Comparison of ENCODE assay signal across 10 cellular contexts in the genomic region with DNA sequence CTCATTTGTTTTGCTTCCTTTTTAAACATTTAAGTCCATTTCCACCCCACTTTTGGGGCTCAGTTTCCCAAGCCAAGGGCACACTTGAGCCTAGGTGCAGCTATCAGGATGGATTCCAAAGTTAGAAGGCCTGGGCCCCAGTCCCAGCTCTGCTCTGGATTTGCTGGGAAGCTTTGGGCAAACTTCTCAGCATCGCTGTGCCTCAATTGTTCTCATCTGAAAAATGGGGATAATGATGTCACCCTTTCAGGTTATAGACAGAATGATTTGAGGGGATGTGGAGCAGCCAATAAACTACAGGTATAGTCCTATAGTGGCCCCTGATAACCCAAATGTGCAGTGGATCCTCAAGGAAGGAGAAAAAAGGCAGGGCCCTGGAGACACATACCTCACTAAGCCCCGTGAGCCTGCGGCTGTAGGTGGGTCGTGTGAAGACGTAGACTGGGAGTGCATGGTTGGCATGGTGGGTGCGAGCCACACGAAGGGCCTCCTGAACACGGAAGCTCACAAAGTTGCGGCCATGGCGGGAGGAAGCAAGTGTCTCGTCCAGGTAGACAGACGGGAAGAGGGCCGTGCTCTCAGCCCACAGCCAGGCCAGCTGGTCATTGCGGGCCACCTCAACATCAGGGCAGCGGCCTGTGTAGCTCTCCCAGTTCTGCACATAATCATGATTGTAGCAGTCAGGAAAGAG. TPM values are rescaled to one million over a fixed set of nuclear protein-coding genes. Genes with fewer than 3 reads are reported as not detected.
A peak's percentile ranks its signal among the peaks of the same experiment; 100 is the strongest.
DNase-seq lines count a peak whose midpoint lies in the region; ATAC-seq lines count a peak whose summit lies in the region.
"Had no signal": no experiment of that assay in that cellular context is flagged by ENCODE, and none has a peak within 500 bp of the region (broad histone marks: within the 10 kb centered on the region; RNA-seq: fewer than 3 reads in every experiment).

No MANE protein-coding gene starts in this region.

- H4K91ac ChIP-seq in mesenchymal stem cell (ENCODE audit: low read length) = no peak overlapping the region

- H2BK12ac ChIP-seq in mesenchymal stem cell (ENCODE audit: low read length in 2 of 2) = no peak overlapping the region

- H3K4me1 ChIP-seq in mesenchymal stem cell (ENCODE audit: control insufficient read depth, insufficient read depth, low read depth, low read length) = peaks cover 58% of the 10 kb centered on the region
- H3K4me1 ChIP-seq in subcutaneous abdominal adipose tissue (ENCODE audit: control insufficient read depth in 5 of 5, insufficient read depth in 5 of 5, low read length in 5 of 5) = peaks cover 28 to 84% (median 73%) of the 10 kb centered on the region in 5 donors

- H3K23ac ChIP-seq in mesenchymal stem cell (ENCODE audit: low read length in 2 of 2) = no peak overlapping the region

- H3K4me3 Mint-ChIP-seq in activated CD8-positive, alpha-beta memory T cell treated with anti-CD3 and anti-CD28 coated beads, Interleukin-2, amount 10 ng/mL, durations not matched to agents 7 days and 5 days = no peak overlapping the region
- H3K4me3 Mint-ChIP-seq in activated T-helper 2 cell treated with anti-CD3 and anti-CD28 coated beads, Interferon-gamma antibody, Interleukin-2, Interleukin-4, amounts not matched to agents 10 μg/mL and 5 μg/mL and 100 μg/mL, durations not matched to agents 14 hours and 24 hours and 36 hours (ENCODE audit: low read depth) = peak overlapping the region; percentile 37

- peaks cover 47 to 58% of the 10 kb centered on the region in 2 experiments for H3K36me3 ChIP-seq in mesenchymal stem cell (ENCODE audit: control insufficient read depth in 1 of 2, insufficient read depth in 2 of 2, low read depth in 1 of 2, low read length in 2 of 2)
- peaks cover 0 to 54% (median 49%) of the 10 kb centered on the region in 5 donors for H3K36me3 ChIP-seq in subcutaneous abdominal adipose tissue (ENCODE audit: control insufficient read depth in 5 of 5, insufficient read depth in 5 of 5, low read length in 5 of 5)
- H3K36me3 ChIP-seq: prostate gland had no signal

- no peaks in the 10 kb centered on the region for H3K27me3 ChIP-seq in mesenchymal stem cell (ENCODE audit: control insufficient read depth in 1 of 2, insufficient read depth in 1 of 2, low read length in 2 of 2)
- no peaks in the 10 kb centered on the region for H3K27me3 ChIP-seq in subcutaneous abdominal adipose tissue (ENCODE audit: control insufficient read depth in 5 of 5, insufficient read depth in 4 of 5, low read length in 5 of 5)

- no peaks in the 10 kb centered on the region for H3K27me3 Mint-ChIP-seq in activated CD8-positive, alpha-beta memory T cell treated with anti-CD3 and anti-CD28 coated beads, Interleukin-2, amount 10 ng/mL, durations not matched to agents 7 days and 5 days
- no peaks in the 10 kb centered on the region for H3K27me3 Mint-ChIP-seq in activated T-helper 2 cell treated with anti-CD3 and anti-CD28 coated beads, Interferon-gamma antibody, Interleukin-2, Interleukin-4, amounts not matched to agents 10 μg/mL and 5 μg/mL and 100 μg/mL, durations not matched to agents 14 hours and 24 hours and 36 hours (ENCODE audit: low read depth)
- H3K27me3 Mint-ChIP-seq: activated naive CD8-positive, alpha-beta T cell treated with anti-CD3 and anti-CD28 coated beads for 36 hours had no signal

- H3K9me3 ChIP-seq in mesenchymal stem cell (ENCODE audit: control insufficient read depth, low read length) (no peaks in the 10 kb centered on the region), subcutaneous abdominal adipose tissue (ENCODE audit: control insufficient read depth in 5 of 5, low read length in 5 of 5) (no peaks in the 10 kb centered on the region)
- H3K9me3 ChIP-seq: prostate gland had no signal

- no peak overlapping the region for H2AK5ac ChIP-seq in mesenchymal stem cell (ENCODE audit: low read length, severe bottlenecking)

- H3K27ac Mint-ChIP-seq in activated CD8-positive, alpha-beta memory T cell treated with anti-CD3 and anti-CD28 coated beads, Interleukin-2, amount 10 ng/mL, durations not matched to agents 7 days and 5 days = no peak overlapping the region
- no peak overlapping the region for H3K27ac Mint-ChIP-seq in activated T-helper 2 cell treated with anti-CD3 and anti-CD28 coated beads, Interferon-gamma antibody, Interleukin-2, Interleukin-4, amounts not matched to agents 10 μg/mL and 5 μg/mL and 100 μg/mL, durations not matched to agents 14 hours and 24 hours and 36 hours
- H3K27ac Mint-ChIP-seq: activated naive CD8-positive, alpha-beta T cell treated with anti-CD3 and anti-CD28 coated beads for 36 hours had no signal

- H2BK15ac ChIP-seq in mesenchymal stem cell (ENCODE audit: low read depth, poor library complexity, severe bottlenecking) = no peak overlapping the region

- peaks cover 44% of the 10 kb centered on the region for H3K79me1 ChIP-seq in mesenchymal stem cell (replicated peaks; ENCODE audit: low read length, poor library complexity, severe bottlenecking)

- no peak overlapping the region for H3K4me3 ChIP-seq in mesenchymal stem cell (ENCODE audit: insufficient read depth in 1 of 2, low read depth in 1 of 2, low read length in 2 of 2)
- H3K4me3 ChIP-seq in subcutaneous abdominal adipose tissue (ENCODE audit: low read depth in 1 of 5, low read length in 5 of 5) = peak overlapping the region in 4 of 5 donors; percentile 22 to 95 (median 80)

- peaks cover 3% of the 10 kb centered on the region for H3K36me3 Mint-ChIP-seq in activated CD8-positive, alpha-beta memory T cell treated with anti-CD3 and anti-CD28 coated beads, Interleukin-2, amount 10 ng/mL, durations not matched to agents 7 days and 5 days
- H3K36me3 Mint-ChIP-seq in activated T-helper 2 cell treated with anti-CD3 and anti-CD28 coated beads, Interferon-gamma antibody, Interleukin-2, Interleukin-4, amounts not matched to agents 10 μg/mL and 5 μg/mL and 100 μg/mL, durations not matched to agents 14 hours and 24 hours and 36 hours (ENCODE audit: low read depth) = peaks cover 19% of the 10 kb centered on the region

- H3K27ac ChIP-seq in mesenchymal stem cell (ENCODE audit: low read length, poor library complexity, severe bottlenecking) (no peak overlapping the region), subcutaneous abdominal adipose tissue (ENCODE audit: low read depth, low read length) (no peak overlapping the region)

- no peaks in the 10 kb centered on the region for H3K9me3 Mint-ChIP-seq in activated CD8-positive, alpha-beta memory T cell treated with anti-CD3 and anti-CD28 coated beads, Interleukin-2, amount 10 ng/mL, durations not matched to agents 7 days and 5 days (ENCODE audit: low read depth)
- H3K9me3 Mint-ChIP-seq in activated T-helper 2 cell treated with anti-CD3 and anti-CD28 coated beads, Interferon-gamma antibody, Interleukin-2, Interleukin-4, amounts not matched to agents 10 μg/mL and 5 μg/mL and 100 μg/mL, durations not matched to agents 14 hours and 24 hours and 36 hours = no peaks in the 10 kb centered on the region
- H3K9me3 Mint-ChIP-seq: activated naive CD8-positive, alpha-beta T cell treated with anti-CD3 and anti-CD28 coated beads for 36 hours had no signal

- H3K4me1 Mint-ChIP-seq in activated CD8-positive, alpha-beta memory T cell treated with anti-CD3 and anti-CD28 coated beads, Interleukin-2, amount 10 ng/mL, durations not matched to agents 7 days and 5 days = peaks cover 45% of the 10 kb centered on the region
- peaks cover 13% of the 10 kb centered on the region for H3K4me1 Mint-ChIP-seq in activated T-helper 2 cell treated with anti-CD3 and anti-CD28 coated beads, Interferon-gamma antibody, Interleukin-2, Interleukin-4, amounts not matched to agents 10 μg/mL and 5 μg/mL and 100 μg/mL, durations not matched to agents 14 hours and 24 hours and 36 hours (ENCODE audit: low read depth)

- intact Hi-C loops in activated T-helper 2 cell treated with anti-CD3 and anti-CD28 coated beads, Interferon-gamma antibody, Interleukin-2, Interleukin-4, amounts not matched to agents 10 μg/mL and 5 μg/mL and 100 μg/mL, durations not matched to agents 14 hours and 24 hours and 36 hours (cut with micrococcal nuclease) = no loop called here

- no peak overlapping the region for H4K8ac ChIP-seq in mesenchymal stem cell (ENCODE audit: low read length)

- no peak overlapping the region for H2AFZ ChIP-seq in mesenchymal stem cell (ENCODE audit: low read depth, low read length)

- 96% methylated on average over 15 of the region's 15 CpGs for WGBS in mesenchymal stem cell

- no peak overlapping the region for H3K18ac ChIP-seq in mesenchymal stem cell (ENCODE audit: low read depth in 1 of 2, low read length in 2 of 2)

- no peak overlapping the region for H3K4ac ChIP-seq in mesenchymal stem cell (ENCODE audit: low read depth in 1 of 2, low read length in 2 of 2)

- H2BK120ac ChIP-seq in mesenchymal stem cell (ENCODE audit: low read depth, low read length) = no peak overlapping the region

- CTCF ChIA-PET in activated CD8-positive, alpha-beta memory T cell treated with anti-CD3 and anti-CD28 coated beads, Interleukin-2, amount 10 ng/mL, durations not matched to agents 7 days and 5 days (lab: Charles Lee) = interaction anchor here (2.0 to 18.0 kb wide), 3 partner anchors 16 to 58 kb away, joined by 4 to 266 read pairs (median 91); a partner anchor contains a TSS

- no peak overlapping the region for H3K4me2 ChIP-seq in mesenchymal stem cell (ENCODE audit: low read length, poor library complexity, severe bottlenecking)

- no peak overlapping the region for H3K14ac ChIP-seq in mesenchymal stem cell (ENCODE audit: low read length in 2 of 2)

- no peak overlapping the region for H2BK5ac ChIP-seq in mesenchymal stem cell (ENCODE audit: low read depth, low read length, poor library complexity, severe bottlenecking)

- peak; percentile 39 for DNase-seq in activated CD8-positive, alpha-beta memory T cell treated with anti-CD3 and anti-CD28 coated beads, Interleukin-2, amount 10 ng/mL, durations not matched to agents 7 days and 5 days
- DNase-seq in activated CD8-positive, alpha-beta memory T cell treated with anti-CD3 and anti-CD28 coated beads, Interleukin-2, amount 50 U/mL, for 4 hours = no peak
- DNase-seq in activated T-helper 2 cell treated with anti-CD3 and anti-CD28 coated beads, Interferon-gamma antibody, Interleukin-2, Interleukin-4, amounts not matched to agents 10 μg/mL and 5 μg/mL and 100 μg/mL, durations not matched to agents 14 hours and 24 hours and 36 hours (ENCODE audit: low spot score) = no peak
- DNase-seq in mesenchymal stem cell = no peak
- DNase-seq in stimulated activated CD4-positive, alpha-beta T cell treated with anti-CD3 and anti-CD28 coated beads, Interleukin-4, amount 100 ng/mL, for 4 hours = no peak
- no peak for DNase-seq in activated effector memory CD4-positive, alpha-beta T cell treated with Interleukin-2 at 50 U/mL for 16 hours
- DNase-seq in cerebellum (ENCODE audit: low spot score) = no peak
- DNase-seq: activated naive CD8-positive, alpha-beta T cell treated with anti-CD3 and anti-CD28 coated beads for 36 hours had no signal

- H3K9ac ChIP-seq in mesenchymal stem cell (ENCODE audit: low read length) = peak overlapping the region; percentile 99
- peak overlapping the region in 2 of 5 donors; percentile 10 to 53 for H3K9ac ChIP-seq in subcutaneous abdominal adipose tissue (ENCODE audit: low read length in 5 of 5)

- no peak for ATAC-seq in activated CD8-positive, alpha-beta memory T cell treated with anti-CD3 and anti-CD28 coated beads, Interleukin-2, amount 10 ng/mL, durations not matched to agents 7 days and 5 days

RNA-seq across cellular contexts. Expression of a gene that starts 3.2 kb away (rescaled TPM):
- total RNA-seq in activated CD8-positive, alpha-beta memory T cell treated with anti-CD3 and anti-CD28 coated beads, Interleukin-2, amount 10 ng/mL, durations not matched to agents 7 days and 5 days = 1 to 10 TPM; 7.4 TPM
- total RNA-seq in activated T-helper 2 cell treated with anti-CD3 and anti-CD28 coated beads, Interferon-gamma antibody, Interleukin-2, Interleukin-4, amounts not matched to agents 10 μg/mL and 5 μg/mL and 100 μg/mL, durations not matched to agents 14 hours and 24 hours and 36 hours = 14.9 and 15.2 TPM in 2 replicates
- polyA plus RNA-seq in mesenchymal stem cell (2013, experiment 1 of 2) = 40.1 TPM
- polyA plus RNA-seq in mesenchymal stem cell (2013, experiment 2 of 2) = 39.5 TPM
- total RNA-seq in cerebellum = 37.5 TPM

RNA-seq across cellular contexts. Expression of a gene that starts 8.7 kb away (rescaled TPM):
- total RNA-seq in activated CD8-positive, alpha-beta memory T cell treated with anti-CD3 and anti-CD28 coated beads, Interleukin-2, amount 10 ng/mL, durations not matched to agents 7 days and 5 days = 10 to 100 TPM; 20.4 to 25.0 TPM
- total RNA-seq in activated T-helper 2 cell treated with anti-CD3 and anti-CD28 coated beads, Interferon-gamma antibody, Interleukin-2, Interleukin-4, amounts not matched to agents 10 μg/mL and 5 μg/mL and 100 μg/mL, durations not matched to agents 14 hours and 24 hours and 36 hours = 23.7 and 23.9 TPM in 2 replicates
- polyA plus RNA-seq in mesenchymal stem cell (2013, experiment 1 of 2) = 23.7 TPM
- polyA plus RNA-seq in mesenchymal stem cell (2013, experiment 2 of 2) = 23.1 TPM
- 11.4 TPM for total RNA-seq in cerebellum

RNA-seq across cellular contexts. Expression of a gene that starts 16.0 kb away (rescaled TPM):
- under 1 TPM; 0.14 to 0.15 TPM for total RNA-seq in activated CD8-positive, alpha-beta memory T cell treated with anti-CD3 and anti-CD28 coated beads, Interleukin-2, amount 10 ng/mL, durations not matched to agents 7 days and 5 days
- total RNA-seq in activated T-helper 2 cell treated with anti-CD3 and anti-CD28 coated beads, Interferon-gamma antibody, Interleukin-2, Interleukin-4, amounts not matched to agents 10 μg/mL and 5 μg/mL and 100 μg/mL, durations not matched to agents 14 hours and 24 hours and 36 hours = 0.23 and 0.59 TPM in 2 replicates
- polyA plus RNA-seq in mesenchymal stem cell (2013, experiment 1 of 2) = 0.15 TPM
- 0.11 TPM for polyA plus RNA-seq in mesenchymal stem cell (2013, experiment 2 of 2)
- 2.1 TPM for total RNA-seq in cerebellum

RNA-seq across cellular contexts. Expression of a gene that starts 20.1 kb away (rescaled TPM):
- total RNA-seq in activated CD8-positive, alpha-beta memory T cell treated with anti-CD3 and anti-CD28 coated beads, Interleukin-2, amount 10 ng/mL, durations not matched to agents 7 days and 5 days = 10 to 100 TPM; 13.0 to 14.3 TPM
- 10.8 TPM in 2 replicates for total RNA-seq in activated T-helper 2 cell treated with anti-CD3 and anti-CD28 coated beads, Interferon-gamma antibody, Interleukin-2, Interleukin-4, amounts not matched to agents 10 μg/mL and 5 μg/mL and 100 μg/mL, durations not matched to agents 14 hours and 24 hours and 36 hours
- 4.2 TPM for polyA plus RNA-seq in mesenchymal stem cell (2013, experiment 1 of 2)
- polyA plus RNA-seq in mesenchymal stem cell (2013, experiment 2 of 2) = 4.2 TPM
- total RNA-seq in cerebellum = 4.2 TPM

RNA-seq across cellular contexts. Expression of a gene that starts 20.1 kb away (rescaled TPM):
- total RNA-seq in activated CD8-positive, alpha-beta memory T cell treated with anti-CD3 and anti-CD28 coated beads, Interleukin-2, amount 10 ng/mL, durations not matched to agents 7 days and 5 days = 10 to 100 TPM; 23.1 to 37.3 TPM
- total RNA-seq in activated T-helper 2 cell treated with anti-CD3 and anti-CD28 coated beads, Interferon-gamma antibody, Interleukin-2, Interleukin-4, amounts not matched to agents 10 μg/mL and 5 μg/mL and 100 μg/mL, durations not matched to agents 14 hours and 24 hours and 36 hours = 24.9 and 25.0 TPM in 2 replicates
- polyA plus RNA-seq in mesenchymal stem cell (2013, experiment 1 of 2) = 11.2 TPM
- 11.6 TPM for polyA plus RNA-seq in mesenchymal stem cell (2013, experiment 2 of 2)
- 4.2 TPM for total RNA-seq in cerebellum

Comparison
In these comparisons a context has a peak if more than half of its experiments do, and no peak if none do; other contexts are left out.
1. H3K4me3 ChIP-seq: peak in subcutaneous abdominal adipose tissue (4 of 5); none in mesenchymal stem cell (0 of 2).